In the genomic region with DNA sequence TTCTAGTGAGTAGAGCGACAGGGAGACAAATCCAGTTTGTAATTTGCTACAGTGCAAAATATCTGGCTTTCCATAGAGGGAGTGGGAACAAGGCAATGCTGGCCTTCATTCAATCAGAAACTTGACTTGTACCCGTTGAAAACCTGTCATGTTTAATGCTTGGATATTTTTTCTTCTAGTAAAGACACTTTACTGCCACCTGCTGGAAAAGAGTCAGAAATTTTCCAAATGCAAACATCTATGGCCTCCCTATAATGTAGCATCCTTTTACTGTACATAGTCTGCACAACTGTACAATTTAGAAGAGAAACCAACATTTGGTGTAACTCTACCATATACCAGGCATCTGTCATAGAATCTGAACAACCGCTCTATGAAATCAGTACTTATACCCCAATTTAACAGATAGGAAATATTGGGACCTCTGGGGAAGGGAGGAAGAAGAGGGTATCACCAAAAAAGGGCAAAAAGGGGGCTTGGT, we compare ENCODE assay signal across 8 cellular contexts. TPM values are rescaled to one million over a fixed set of nuclear protein-coding genes. Genes with fewer than 3 reads are reported as not detected.
A peak's percentile ranks its signal among the peaks of the same experiment; 100 is the strongest.
DNase-seq lines count a peak whose midpoint lies in the region; ATAC-seq, FAIRE-seq and TF ChIP-seq lines count a peak whose summit lies in the region.

No MANE protein-coding gene starts in this region.

- H2BK120ac ChIP-seq in neuronal stem cell (ENCODE audit: low read depth, low read length), result no peak overlapping the region

- H2BK15ac ChIP-seq in neuronal stem cell (ENCODE audit: low read length), result no peak overlapping the region

- no peak overlapping the region for H3K18ac ChIP-seq in neuronal stem cell (ENCODE audit: low read length)

- H3K79me1 ChIP-seq in neuronal stem cell (ENCODE audit: low read depth, low read length), result no peaks in the 10 kb centered on the region

- H3K4me2 ChIP-seq in neuronal stem cell (ENCODE audit: insufficient read depth, low read length, poor library complexity, severe bottlenecking), result no peak overlapping the region

- no peaks in the 10 kb centered on the region for H3K4me1 ChIP-seq in neuronal stem cell (ENCODE audit: control insufficient read depth in 2 of 2, insufficient read depth in 1 of 2, low read depth in 1 of 2, low read length in 2 of 2)

- TF ChIP-seq CTCF in BJ (IDR thresholded peaks at IDR 0.05; ENCODE audit: insufficient read depth, low read depth, low read length) (peak; percentile 50; the same call in 1 of the 2 replicates), GM13977 (IDR thresholded peaks at IDR 0.05; ENCODE audit: extremely low read depth, insufficient read depth, missing control alignments) (peak; percentile 58)

- H3K4ac ChIP-seq in neuronal stem cell (ENCODE audit: low read length), result no peak overlapping the region

- peaks cover 0 to 3% of the 10 kb centered on the region in 2 donors for H3K9me3 ChIP-seq in neuronal stem cell (replicated peaks in 1 of 2; ENCODE audit: control insufficient read depth in 2 of 2, insufficient read depth in 1 of 2, low read depth in 1 of 2, low read length in 2 of 2)

- no peak overlapping the region for H2AFZ ChIP-seq in neuronal stem cell (ENCODE audit: low read length)

- H3K23ac ChIP-seq in neuronal stem cell (ENCODE audit: low read depth, low read length, poor library complexity), result no peak overlapping the region

- ATAC-seq in HG03457 (IDR thresholded peaks at IDR 0.05; ENCODE audit: unreplicated experiment) (no peak), GM18870 (IDR thresholded peaks at IDR 0.05; ENCODE audit: unreplicated experiment) (no peak)

- no peak overlapping the region for H3K9ac ChIP-seq in neuronal stem cell (ENCODE audit: low read depth, low read length, poor library complexity)

- no CpG with 5 or more reads among the region's 3 CpGs for WGBS in neuronal stem cell (ENCODE audit: extremely low coverage in 2 of 2, insufficient read length in 2 of 2, insufficient replicate concordance in 1 of 2), 2 donors

- DNase-seq in BJ (ENCODE audit: low read depth) (no peak), GM13977 (ENCODE audit: low spot score) (peak; percentile 66), NCI-H2029 (lab: John Stamatoyannopoulos, UW) (peak; percentile 69), fibroblast of gingiva (ENCODE audit: low read depth) (peak; percentile 41), neuronal stem cell (ENCODE audit: low spot score) (peak; percentile 14)

- H4K91ac ChIP-seq in neuronal stem cell (ENCODE audit: low read depth, low read length, poor library complexity), result no peak overlapping the region

- H3K27me3 ChIP-seq in BJ (ENCODE audit: control insufficient read depth, insufficient read depth, low read length) (no peaks in the 10 kb centered on the region), neuronal stem cell (ENCODE audit: control insufficient read depth in 3 of 3, insufficient read depth in 3 of 3, low read depth in 1 of 3, low read length in 3 of 3) (no peaks in the 10 kb centered on the region)

- no peak overlapping the region for H2BK12ac ChIP-seq in neuronal stem cell (ENCODE audit: low read length)

- no peak overlapping the region for H3K14ac ChIP-seq in neuronal stem cell (ENCODE audit: low read length)

- CTCF ChIA-PET in BJ (lab: Yijun Ruan, JAX), result interaction anchor here (1.0 to 4.7 kb wide), 8 partner anchors 9 to 124 kb away, joined by 3 to 43 read pairs (median 4); a partner anchor contains a TSS

- peak; percentile 88 for FAIRE-seq in TTC549 (lab: Jason Lieb, UNC)

- H3K4me3 ChIP-seq in BJ (ENCODE audit: low read depth, low read length), result no peak overlapping the region
- no peak overlapping the region for H3K4me3 ChIP-seq in neuronal stem cell (ENCODE audit: low read length in 2 of 2)

- H3K27ac ChIP-seq in neuronal stem cell (replicated peaks; ENCODE audit: low read length), result no peak overlapping the region

- no peak overlapping the region for H4K8ac ChIP-seq in neuronal stem cell (ENCODE audit: low read depth, low read length)

- H2AK5ac ChIP-seq in neuronal stem cell (ENCODE audit: low read depth, low read length), result no peak overlapping the region

- H3K36me3 ChIP-seq in BJ (ENCODE audit: control insufficient read depth, insufficient read depth, low read length), result peaks cover 8% of the 10 kb centered on the region
- peaks cover 33 to 97% of the 10 kb centered on the region in 2 donors for H3K36me3 ChIP-seq in neuronal stem cell (replicated peaks in 1 of 2; ENCODE audit: control insufficient read depth in 2 of 2, insufficient read depth in 2 of 2, low read length in 2 of 2)

- in situ Hi-C loops in GM13977 (cut with MboI; ENCODE audit: low pct_unique_long_range_greater_than_20kb, low sequenced_read_pairs, unreplicated experiment), result loop anchor here (10.0 kb wide), 1 partner anchor 124 kb away; no protein-coding TSS in a partner anchor

- POLR2A ChIA-PET in BJ (lab: Charles Lee), result no interaction called here

- H2BK5ac ChIP-seq in neuronal stem cell (ENCODE audit: low read length), result no peak overlapping the region

RNA-seq across cellular contexts. Expression of a gene that starts 16.7 kb away (rescaled TPM):
- 46.1 and 63.7 TPM in 2 replicates for polyA plus RNA-seq in BJ (2011; rRNA removed)
- polyA minus RNA-seq in BJ (2011; rRNA and poly(A)+ RNA removed), result 49.8 and 70.2 TPM in 2 replicates
- 18.3 TPM for polyA plus RNA-seq in neuronal stem cell (2013, experiment 1 of 2)
- 18.9 TPM for polyA plus RNA-seq in neuronal stem cell (2013, experiment 2 of 2)
